In the genomic region with DNA sequence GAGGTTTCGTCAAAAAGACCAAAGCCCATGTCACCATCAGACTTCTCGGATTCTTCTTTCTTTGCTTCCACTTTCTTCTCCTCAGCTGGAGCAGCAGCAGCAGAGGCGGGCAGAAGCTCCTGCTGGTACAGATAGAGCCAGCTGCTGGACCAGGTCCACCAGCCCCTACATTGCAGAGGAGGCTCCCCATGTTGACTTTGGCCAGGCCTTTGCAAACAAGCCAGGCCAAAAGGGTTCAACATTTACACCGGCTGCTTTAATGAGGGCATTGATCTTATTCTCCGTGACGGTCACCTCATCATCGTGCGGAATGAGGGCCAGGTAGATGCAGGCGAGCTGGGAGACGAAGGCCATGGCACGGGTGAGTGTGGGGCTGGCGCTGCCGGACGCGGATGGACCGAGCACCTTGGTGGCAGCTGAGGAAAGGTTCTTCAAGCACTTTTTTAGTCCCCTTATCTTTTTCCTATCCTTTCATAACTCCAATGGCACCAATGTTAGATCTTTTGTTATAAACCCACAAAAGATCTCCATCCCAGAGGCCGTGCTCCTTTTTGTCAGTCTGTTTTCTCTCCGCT, we compare ENCODE assay signal across 1 cellular context.
TF ChIP-seq lines count a peak whose summit lies in the region.

No MANE protein-coding gene starts in this region.

TF ChIP-seq in liver, 16 proteins besides CTCF, POLR2A, EP300 and RAD21 (continued from another document):
- no peak for TF ChIP-seq ATF3 (IDR thresholded peaks at IDR 0.05)
- no peak for TF ChIP-seq MAX (IDR thresholded peaks at IDR 0.05)
- TF ChIP-seq, protein P1, sequence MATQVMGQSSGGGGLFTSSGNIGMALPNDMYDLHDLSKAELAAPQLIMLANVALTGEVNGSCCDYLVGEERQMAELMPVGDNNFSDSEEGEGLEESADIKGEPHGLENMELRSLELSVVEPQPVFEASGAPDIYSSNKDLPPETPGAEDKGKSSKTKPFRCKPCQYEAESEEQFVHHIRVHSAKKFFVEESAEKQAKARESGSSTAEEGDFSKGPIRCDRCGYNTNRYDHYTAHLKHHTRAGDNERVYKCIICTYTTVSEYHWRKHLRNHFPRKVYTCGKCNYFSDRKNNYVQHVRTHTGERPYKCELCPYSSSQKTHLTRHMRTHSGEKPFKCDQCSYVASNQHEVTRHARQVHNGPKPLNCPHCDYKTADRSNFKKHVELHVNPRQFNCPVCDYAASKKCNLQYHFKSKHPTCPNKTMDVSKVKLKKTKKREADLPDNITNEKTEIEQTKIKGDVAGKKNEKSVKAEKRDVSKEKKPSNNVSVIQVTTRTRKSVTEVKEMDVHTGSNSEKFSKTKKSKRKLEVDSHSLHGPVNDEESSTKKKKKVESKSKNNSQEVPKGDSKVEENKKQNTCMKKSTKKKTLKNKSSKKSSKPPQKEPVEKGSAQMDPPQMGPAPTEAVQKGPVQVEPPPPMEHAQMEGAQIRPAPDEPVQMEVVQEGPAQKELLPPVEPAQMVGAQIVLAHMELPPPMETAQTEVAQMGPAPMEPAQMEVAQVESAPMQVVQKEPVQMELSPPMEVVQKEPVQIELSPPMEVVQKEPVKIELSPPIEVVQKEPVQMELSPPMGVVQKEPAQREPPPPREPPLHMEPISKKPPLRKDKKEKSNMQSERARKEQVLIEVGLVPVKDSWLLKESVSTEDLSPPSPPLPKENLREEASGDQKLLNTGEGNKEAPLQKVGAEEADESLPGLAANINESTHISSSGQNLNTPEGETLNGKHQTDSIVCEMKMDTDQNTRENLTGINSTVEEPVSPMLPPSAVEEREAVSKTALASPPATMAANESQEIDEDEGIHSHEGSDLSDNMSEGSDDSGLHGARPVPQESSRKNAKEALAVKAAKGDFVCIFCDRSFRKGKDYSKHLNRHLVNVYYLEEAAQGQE (IDR thresholded peaks at IDR 0.05) = no peak
- peak; percentile 83 for TF ChIP-seq FOXA2 (IDR thresholded peaks at IDR 0.05)
- no peak for TF ChIP-seq TAF1 (conservative IDR thresholded peaks at IDR 0.05)
- TF ChIP-seq RXRA (IDR thresholded peaks at IDR 0.05) = peak; percentile 59 to 70
- peak; percentile 60 for TF ChIP-seq FOXA1 (IDR thresholded peaks at IDR 0.05)
- no peak for TF ChIP-seq SP1 (IDR thresholded peaks at IDR 0.05)
- peak; percentile 20 to 23 for TF ChIP-seq HNF4A (conservative IDR thresholded peaks at IDR 0.05)
- TF ChIP-seq EGR1 (IDR thresholded peaks at IDR 0.05; ENCODE audit: low read depth in 2 of 2) = no peak
- TF ChIP-seq, protein P2, sequence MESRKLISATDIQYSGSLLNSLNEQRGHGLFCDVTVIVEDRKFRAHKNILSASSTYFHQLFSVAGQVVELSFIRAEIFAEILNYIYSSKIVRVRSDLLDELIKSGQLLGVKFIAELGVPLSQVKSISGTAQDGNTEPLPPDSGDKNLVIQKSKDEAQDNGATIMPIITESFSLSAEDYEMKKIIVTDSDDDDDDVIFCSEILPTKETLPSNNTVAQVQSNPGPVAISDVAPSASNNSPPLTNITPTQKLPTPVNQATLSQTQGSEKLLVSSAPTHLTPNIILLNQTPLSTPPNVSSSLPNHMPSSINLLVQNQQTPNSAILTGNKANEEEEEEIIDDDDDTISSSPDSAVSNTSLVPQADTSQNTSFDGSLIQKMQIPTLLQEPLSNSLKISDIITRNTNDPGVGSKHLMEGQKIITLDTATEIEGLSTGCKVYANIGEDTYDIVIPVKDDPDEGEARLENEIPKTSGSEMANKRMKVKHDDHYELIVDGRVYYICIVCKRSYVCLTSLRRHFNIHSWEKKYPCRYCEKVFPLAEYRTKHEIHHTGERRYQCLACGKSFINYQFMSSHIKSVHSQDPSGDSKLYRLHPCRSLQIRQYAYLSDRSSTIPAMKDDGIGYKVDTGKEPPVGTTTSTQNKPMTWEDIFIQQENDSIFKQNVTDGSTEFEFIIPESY (IDR thresholded peaks at IDR 0.05) = no peak
- TF ChIP-seq JUND (IDR thresholded peaks at IDR 0.05) = no peak
- TF ChIP-seq NR2F2 (IDR thresholded peaks at IDR 0.05) = no peak
